In the genomic region with DNA sequence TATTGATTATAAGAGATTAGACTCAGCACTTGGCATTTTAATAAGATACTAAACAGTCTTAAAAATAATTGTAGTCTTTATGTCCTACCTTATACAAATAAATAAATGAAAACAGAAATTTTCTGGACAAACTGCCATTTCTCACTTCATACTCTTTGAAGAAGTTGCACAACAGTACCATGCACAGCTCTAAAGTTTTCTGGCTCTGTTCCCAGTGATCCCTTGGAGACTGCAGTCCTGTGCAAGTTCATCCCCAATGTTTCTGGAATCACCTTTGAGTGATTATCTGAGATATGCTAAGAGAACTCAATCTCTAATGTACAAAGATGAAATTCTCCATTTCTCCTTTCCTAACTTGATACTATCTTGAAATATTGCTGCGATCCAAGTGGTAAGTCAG, we compare ENCODE assay signal across 20 cellular contexts.
"Had no signal": no experiment of that assay in that cellular context is flagged by ENCODE, and none has a peak within 500 bp of the region (broad histone marks: within the 10 kb centered on the region; RNA-seq: fewer than 3 reads in every experiment).

No MANE protein-coding gene starts in this region.

- H3K36me3 ChIP-seq: neural progenitor cell, prostate gland, right atrium auricular region, tibial artery had no signal

- H3K4me3 ChIP-seq: mucosa of descending colon, neural progenitor cell, prostate gland, right atrium auricular region, tibial artery had no signal

- H3K4me1 ChIP-seq: neural progenitor cell, prostate gland, right atrium auricular region, tibial artery had no signal

- H3K9me3 ChIP-seq: mucosa of descending colon, prostate gland had no signal

- FAIRE-seq: TTC549 had no signal

- DNase-seq: activated CD4-positive, alpha-beta memory T cell treated with anti-CD3 and anti-CD28 coated beads for 36 hours; activated CD4-positive, alpha-beta T cell treated with anti-CD3 and anti-CD28 coated beads for 36 hours; activated gamma-delta T cell treated with Interleukin-2 at 50 U/mL for 16 hours; activated T-cell treated with anti-CD3 and anti-CD28 coated beads for 4 hours; amygdala; cortex of kidney; glutamatergic neuron; hippocampal formation; left ventricle myocardium superior; mucosa of descending colon; naive thymus-derived CD4-positive, alpha-beta T cell; stimulated activated CD4-positive, alpha-beta T cell treated with anti-CD3 and anti-CD28 coated beads, Interleukin-2, amount 100 ng/mL, for 24 hours; stimulated activated naive CD4-positive, alpha-beta T cell treated with Interleukin-2 at 50 U/mL for 16 hours; tibial artery had no signal

- ATAC-seq: activated CD4-positive, alpha-beta T cell treated with anti-CD3 and anti-CD28 coated beads for 36 hours; left ventricle myocardium superior; mucosa of descending colon; naive thymus-derived CD4-positive, alpha-beta T cell; WTC11 had no signal

- H3K27me3 ChIP-seq: foreskin keratinocyte, neural progenitor cell, right atrium auricular region, tibial artery had no signal
